Comparison of ENCODE assay signal across 10 cellular contexts in genomic region chrX:150546711-150547153, GRCh38. TPM values are rescaled to one million over a fixed set of nuclear protein-coding genes. Genes with fewer than 3 reads are reported as not detected.
DNase-seq lines count a peak whose midpoint lies in the region; ATAC-seq, FAIRE-seq and TF ChIP-seq lines count a peak whose summit lies in the region.
"Had no signal": no experiment of that assay in that cellular context is flagged by ENCODE, and none has a peak within 500 bp of the region (broad histone marks: within the 10 kb centered on the region; RNA-seq: fewer than 3 reads in every experiment).

No MANE protein-coding gene starts in this region.

- intact Hi-C loops in activated CD4-positive, alpha-beta T cell treated with anti-CD3 and anti-CD28 coated beads, Interleukin-2, amount 10 ng/mL, durations not matched to agents 24 days and 14 days (cut with micrococcal nuclease) = loop anchor here (2.0 kb wide), 1 partner anchor 28 kb away; no protein-coding TSS in a partner anchor

- no peak overlapping the region for H3K4me3 ChIP-seq in fibroblast of the aortic adventitia (ENCODE audit: low read depth, low read length)

- ATAC-seq in GM18870 (IDR thresholded peaks at IDR 0.05; ENCODE audit: unreplicated experiment) = no peak

- no peak for DNase-seq in GM19239 (ENCODE audit: insufficient read length, low spot score)
- peak; percentile 83 for DNase-seq in activated CD4-positive, alpha-beta T cell treated with anti-CD3 and anti-CD28 coated beads, Interleukin-2, amount 10 ng/mL, durations not matched to agents 24 days and 14 days
- peak; percentile 11 for DNase-seq in fibroblast of the aortic adventitia (ENCODE audit: low read depth)
- DNase-seq in stimulated activated CD4-positive, alpha-beta T cell treated with anti-CD3 and anti-CD28 coated beads, Interleukin-2, amount 100 ng/mL, for 24 hours = peak; percentile 10 to 33
- DNase-seq in medulla oblongata (ENCODE audit: extremely low spot score) = no peak
- no peak for DNase-seq in GM20000 (ENCODE audit: low spot score)
- DNase-seq in cerebellar cortex (ENCODE audit: low spot score) = no peak
- DNase-seq: foreskin keratinocyte, NCI-H510A had no signal

- FAIRE-seq in GM19239 (lab: Jason Lieb, UNC) = peak; percentile 31

- no peaks in the 10 kb centered on the region for H3K9me3 Mint-ChIP-seq in activated CD4-positive, alpha-beta T cell treated with anti-CD3 and anti-CD28 coated beads, Interleukin-2, amount 10 ng/mL, durations not matched to agents 24 days and 14 days

- TF ChIP-seq CTCF in fibroblast of the aortic adventitia (IDR thresholded peaks at IDR 0.05; ENCODE audit: insufficient read depth, low read length) (no peak), GM20000 (IDR thresholded peaks at IDR 0.05; ENCODE audit: extremely low read depth, missing control alignments) (no peak)

- H3K4me1 Mint-ChIP-seq in activated CD4-positive, alpha-beta T cell treated with anti-CD3 and anti-CD28 coated beads, Interleukin-2, amount 10 ng/mL, durations not matched to agents 24 days and 14 days = peaks cover 20% of the 10 kb centered on the region

- H3K27ac Mint-ChIP-seq in activated CD4-positive, alpha-beta T cell treated with anti-CD3 and anti-CD28 coated beads, Interleukin-2, amount 10 ng/mL, durations not matched to agents 24 days and 14 days = peak overlapping the region; percentile 82

- no peaks in the 10 kb centered on the region for H3K36me3 Mint-ChIP-seq in activated CD4-positive, alpha-beta T cell treated with anti-CD3 and anti-CD28 coated beads, Interleukin-2, amount 10 ng/mL, durations not matched to agents 24 days and 14 days (ENCODE audit: low read depth)

- peak overlapping the region; percentile 61 for H3K4me3 Mint-ChIP-seq in activated CD4-positive, alpha-beta T cell treated with anti-CD3 and anti-CD28 coated beads, Interleukin-2, amount 10 ng/mL, durations not matched to agents 24 days and 14 days

- no peaks in the 10 kb centered on the region for H3K27me3 Mint-ChIP-seq in activated CD4-positive, alpha-beta T cell treated with anti-CD3 and anti-CD28 coated beads, Interleukin-2, amount 10 ng/mL, durations not matched to agents 24 days and 14 days

RNA-seq across cellular contexts. Expression of gene MTM1, which starts 21.7 kb away (rescaled TPM):
- total RNA-seq in activated CD4-positive, alpha-beta T cell treated with anti-CD3 and anti-CD28 coated beads, Interleukin-2, amount 10 ng/mL, durations not matched to agents 24 days and 14 days = 18.2 and 23.7 TPM in 2 replicates
- 9.1 and 10.8 TPM in 2 replicates for total RNA-seq in fibroblast of the aortic adventitia (ENCODE audit: low replicate concordance)

Comparison
In these comparisons a context has a peak if more than half of its experiments do, and no peak if none do; other contexts are left out.
1. DNase-seq: peak in activated CD4-positive, alpha-beta T cell treated with anti-CD3 and anti-CD28 coated beads, Interleukin-2, amount 10 ng/mL, durations not matched to agents 24 days and 14 days (single experiment), fibroblast of the aortic adventitia (single experiment) and stimulated activated CD4-positive, alpha-beta T cell treated with anti-CD3 and anti-CD28 coated beads, Interleukin-2, amount 100 ng/mL, for 24 hours (2 of 2); none in GM19239 (single experiment), medulla oblongata (single experiment), GM20000 (single experiment) and cerebellar cortex (single experiment).